ENCODE assay signal across 11 cellular contexts in the genomic region with DNA sequence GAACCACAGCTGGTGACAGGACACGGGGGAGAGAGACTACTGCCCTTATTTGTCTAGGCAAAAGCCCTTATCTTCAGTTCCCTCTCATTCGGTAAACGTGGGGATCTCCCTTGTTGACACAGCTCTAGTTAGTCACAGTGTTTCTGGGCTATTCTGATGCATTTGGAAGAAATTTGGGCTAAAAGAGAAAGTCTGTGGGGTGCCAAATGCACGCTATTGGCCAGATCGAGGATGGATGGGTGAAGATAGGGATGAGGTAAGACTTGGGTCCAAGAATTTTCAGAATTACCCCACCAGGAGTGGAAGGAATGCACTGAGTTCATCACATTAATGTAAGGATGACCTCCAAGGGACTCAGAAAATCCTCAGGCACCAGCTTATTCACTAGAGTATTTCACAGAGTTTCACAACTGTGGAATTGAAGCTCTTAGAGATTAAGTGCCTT. TPM values are rescaled to one million over a fixed set of nuclear protein-coding genes. Genes with fewer than 3 reads are reported as not detected.
DNase-seq lines count a peak whose midpoint lies in the region; ATAC-seq and TF ChIP-seq lines count a peak whose summit lies in the region.
"Had no signal": no experiment of that assay in that cellular context is flagged by ENCODE, and none has a peak within 500 bp of the region (broad histone marks: within the 10 kb centered on the region; RNA-seq: fewer than 3 reads in every experiment).

No MANE protein-coding gene starts in this region.

- DNase-seq in fibroblast of lung (ENCODE audit: low read depth in 2 of 2) = peak; percentile 86 to 93
- no peak for DNase-seq in T-helper 17 cell
- DNase-seq in activated CD8-positive, alpha-beta memory T cell treated with anti-CD3 and anti-CD28 coated beads, Interleukin-2, amount 50 U/mL, for 4 hours = no peak
- DNase-seq in head of caudate nucleus = no peak
- DNase-seq: activated naive CD8-positive, alpha-beta T cell treated with anti-CD3 and anti-CD28 coated beads, Interleukin-2, amount 10 ng/mL, durations not matched to agents 7 days and 5 days; psoas muscle; stimulated activated naive B cell treated with anti-CD40 and anti-IgM and Interleukin-4, amounts not matched to agents 10 μg/mL and 1 μg/mL and 100 μg/mL, for 72 hours had no signal

- H3K4me3 Mint-ChIP-seq in T-helper 17 cell = no peak overlapping the region
- H3K4me3 Mint-ChIP-seq: activated naive CD8-positive, alpha-beta T cell treated with anti-CD3 and anti-CD28 coated beads, Interleukin-2, amount 10 ng/mL, durations not matched to agents 7 days and 5 days; stimulated activated naive B cell treated with anti-CD40 and anti-IgM and Interleukin-4, amounts not matched to agents 10 μg/mL and 1 μg/mL and 100 μg/mL, for 72 hours had no signal

- H3K4me3 ChIP-seq in fibroblast of lung (replicated peaks in 1 of 4; ENCODE audit: control extremely low read depth in 1 of 4, insufficient read depth in 1 of 4, low read depth in 3 of 4, low read length in 4 of 4) (no peak overlapping the region), subcutaneous abdominal adipose tissue (ENCODE audit: low read depth in 1 of 5, low read length in 5 of 5) (no peak overlapping the region)
- H3K4me3 ChIP-seq: psoas muscle had no signal

- H4K20me1 ChIP-seq in fibroblast of lung (ENCODE audit: control insufficient read depth, extremely low read depth, insufficient read depth, low read length) = no peaks in the 10 kb centered on the region

- no peak overlapping the region for H3K9ac ChIP-seq in fibroblast of lung (ENCODE audit: insufficient read depth, low read length)
- no peak overlapping the region for H3K9ac ChIP-seq in subcutaneous abdominal adipose tissue (ENCODE audit: low read length in 5 of 5)

- no peak for TF ChIP-seq CTCF in fibroblast of lung (conservative IDR thresholded peaks at IDR 0.05 in 1 of 2, IDR thresholded peaks at IDR 0.05 in 1 of 2; ENCODE audit: low read depth in 1 of 2, low read length in 2 of 2)

- ATAC-seq in GM19351 (IDR thresholded peaks at IDR 0.05; ENCODE audit: unreplicated experiment) = peak; percentile 78
- peak; percentile 73 for ATAC-seq in HG03342 (IDR thresholded peaks at IDR 0.05; ENCODE audit: unreplicated experiment)
- ATAC-seq in T-helper 17 cell = no peak
- ATAC-seq: psoas muscle; stimulated activated naive B cell treated with anti-CD40 and anti-IgM and Interleukin-4, amounts not matched to agents 10 μg/mL and 1 μg/mL and 100 μg/mL, for 72 hours had no signal

- no peak overlapping the region for H3K27ac Mint-ChIP-seq in T-helper 17 cell
- H3K27ac Mint-ChIP-seq: activated naive CD8-positive, alpha-beta T cell treated with anti-CD3 and anti-CD28 coated beads, Interleukin-2, amount 10 ng/mL, durations not matched to agents 7 days and 5 days; stimulated activated naive B cell treated with anti-CD40 and anti-IgM and Interleukin-4, amounts not matched to agents 10 μg/mL and 1 μg/mL and 100 μg/mL, for 72 hours had no signal

- H3K27me3 Mint-ChIP-seq in T-helper 17 cell = peaks cover 49% of the 10 kb centered on the region
- H3K27me3 Mint-ChIP-seq: stimulated activated naive B cell treated with anti-CD40 and anti-IgM and Interleukin-4, amounts not matched to agents 10 μg/mL and 1 μg/mL and 100 μg/mL, for 72 hours had no signal

- no peaks in the 10 kb centered on the region for H3K36me3 Mint-ChIP-seq in T-helper 17 cell (ENCODE audit: low read depth)
- H3K36me3 Mint-ChIP-seq: activated naive CD8-positive, alpha-beta T cell treated with anti-CD3 and anti-CD28 coated beads, Interleukin-2, amount 10 ng/mL, durations not matched to agents 7 days and 5 days had no signal

- H2AFZ ChIP-seq in fibroblast of lung (ENCODE audit: low read length) = no peak overlapping the region

- no peaks in the 10 kb centered on the region for H3K79me2 ChIP-seq in fibroblast of lung (ENCODE audit: control insufficient read depth, insufficient read depth, low read length)

- H3K9me3 ChIP-seq in fibroblast of lung (ENCODE audit: control insufficient read depth, insufficient read depth, low read depth, low read length) (no peaks in the 10 kb centered on the region), subcutaneous abdominal adipose tissue (ENCODE audit: control insufficient read depth in 5 of 5, low read length in 5 of 5) (no peaks in the 10 kb centered on the region), T-helper 17 cell (ENCODE audit: control insufficient read depth, low read length, poor library complexity, severe bottlenecking) (no peaks in the 10 kb centered on the region)
- H3K9me3 ChIP-seq: psoas muscle had no signal

- H3K27ac ChIP-seq in fibroblast of lung (ENCODE audit: insufficient read depth, low read length) = no peak overlapping the region
- peak overlapping the region; percentile 51 for H3K27ac ChIP-seq in subcutaneous abdominal adipose tissue (ENCODE audit: low read depth, low read length)
- H3K27ac ChIP-seq: HL-60, psoas muscle had no signal

- intact Hi-C loops in head of caudate nucleus (cut with DNase I) = no loop called here

- H3K4me2 ChIP-seq in fibroblast of lung (ENCODE audit: extremely low read depth, insufficient read depth, low read length) = no peak overlapping the region

- H3K4me1 Mint-ChIP-seq in T-helper 17 cell = no peaks in the 10 kb centered on the region
- H3K4me1 Mint-ChIP-seq: activated naive CD8-positive, alpha-beta T cell treated with anti-CD3 and anti-CD28 coated beads, Interleukin-2, amount 10 ng/mL, durations not matched to agents 7 days and 5 days had no signal

- no peaks in the 10 kb centered on the region for H3K27me3 ChIP-seq in fibroblast of lung (ENCODE audit: control insufficient read depth, insufficient read depth, low read length)
- H3K27me3 ChIP-seq in subcutaneous abdominal adipose tissue (ENCODE audit: control insufficient read depth in 5 of 5, insufficient read depth in 4 of 5, low read length in 5 of 5) = no peaks in the 10 kb centered on the region

- H3K4me1 ChIP-seq in fibroblast of lung (ENCODE audit: control insufficient read depth, extremely low read depth, insufficient read depth, low read length) (peaks cover 19% of the 10 kb centered on the region), subcutaneous abdominal adipose tissue (ENCODE audit: control insufficient read depth in 5 of 5, insufficient read depth in 5 of 5, low read length in 5 of 5) (peaks cover 0 to 45% (median 37%) of the 10 kb centered on the region in 5 donors)

- H3K36me3 ChIP-seq in fibroblast of lung (ENCODE audit: control insufficient read depth, insufficient read depth, low read length) (no peaks in the 10 kb centered on the region), subcutaneous abdominal adipose tissue (ENCODE audit: control insufficient read depth in 5 of 5, insufficient read depth in 5 of 5, low read length in 5 of 5) (peaks cover 8 to 68% (median 54%) of the 10 kb centered on the region in 5 donors)

RNA-seq across cellular contexts. Expression of gene NRP2, which starts 49.2 kb away (rescaled TPM):
- total RNA-seq in fibroblast of lung = 22.9 and 28.7 TPM in 2 replicates
- polyA plus RNA-seq in fibroblast of lung = 16.6 and 23.9 TPM in 2 replicates
- 12.5 and 15.7 TPM in 2 replicates for polyA plus RNA-seq in fibroblast of lung (2012)
- polyA minus RNA-seq in fibroblast of lung (ENCODE audit: low replicate concordance) = 77.2 and 77.3 TPM in 2 replicates
- total RNA-seq in T-helper 17 cell = 1 to 10 TPM in 1 of 2 donors, under 1 TPM in 1; 0.68 to 3.1 TPM

Comparison
In these comparisons a context has a peak if more than half of its experiments do, and no peak if none do; other contexts are left out.
1. DNase-seq: peak in fibroblast of lung (2 of 2); none in T-helper 17 cell (0 of 3), activated CD8-positive, alpha-beta memory T cell treated with anti-CD3 and anti-CD28 coated beads, Interleukin-2, amount 50 U/mL, for 4 hours (single experiment) and head of caudate nucleus (0 of 42).